ENCODE assay signal across 31 cellular contexts in genomic region chr7:8620169-8620568, GRCh38.
"Had no signal": no experiment of that assay in that cellular context is flagged by ENCODE, and none has a peak within 500 bp of the region (broad histone marks: within the 10 kb centered on the region; RNA-seq: fewer than 3 reads in every experiment).

No MANE protein-coding gene starts in this region.

- H3K9me3 ChIP-seq: ascending aorta, breast epithelium, esophagus squamous epithelium, gastroesophageal sphincter, heart right ventricle had no signal

- H3K27me3 ChIP-seq: ascending aorta, breast epithelium, esophagus squamous epithelium, gastroesophageal sphincter, heart right ventricle, hepatocyte had no signal

- ATAC-seq: activated CD4-positive, alpha-beta T cell treated with anti-CD3 and anti-CD28 coated beads for 36 hours; activated naive CD4-positive, alpha-beta T cell treated with anti-CD3 and anti-CD28 coated beads, Interleukin-2, amount 50 U/mL, for 72 hours; activated T-cell treated with anti-CD3 and anti-CD28 coated beads, Interleukin-2, amount 50 U/mL, for 72 hours; gastroesophageal sphincter; heart right ventricle had no signal

- H3K36me3 Mint-ChIP-seq: activated naive CD4-positive, alpha-beta T cell treated with anti-CD3 and anti-CD28 coated beads, Interleukin-2, amount 10 ng/mL, durations not matched to agents 7 days and 5 days; activated naive CD4-positive, alpha-beta T cell treated with anti-CD3 and anti-CD28 coated beads, Interleukin-2, amount 50 U/mL, for 72 hours; activated naive CD8-positive, alpha-beta T cell treated with anti-CD3 and anti-CD28 coated beads, Interleukin-2, amount 10 ng/mL, durations not matched to agents 7 days and 5 days; brain had no signal

- H3K79me2 ChIP-seq: hepatocyte had no signal

- H3K27ac ChIP-seq: ascending aorta, breast epithelium, epithelial cell of prostate, esophagus squamous epithelium, gastroesophageal sphincter, heart right ventricle, hepatocyte, VCaP had no signal

- H3K9me3 Mint-ChIP-seq: activated CD4-positive, alpha-beta memory T cell treated with anti-CD3 and anti-CD28 coated beads, Interleukin-2, amount 10 ng/mL, durations not matched to agents 7 days and 5 days; activated CD4-positive, alpha-beta T cell treated with anti-CD3 and anti-CD28 coated beads, Interleukin-2, amount 10 ng/mL, durations not matched to agents 24 days and 14 days; activated naive CD4-positive, alpha-beta T cell treated with anti-CD3 and anti-CD28 coated beads, Interleukin-2, amount 10 ng/mL, durations not matched to agents 7 days and 5 days; activated naive CD8-positive, alpha-beta T cell treated with anti-CD3 and anti-CD28 coated beads, Interleukin-2, amount 10 ng/mL, durations not matched to agents 7 days and 5 days; activated T-cell treated with anti-CD3 and anti-CD28 coated beads, Interleukin-2, amount 50 U/mL, for 24 hours; brain had no signal

- H3K27ac Mint-ChIP-seq: activated CD4-positive, alpha-beta memory T cell treated with anti-CD3 and anti-CD28 coated beads, Interleukin-2, amount 10 ng/mL, durations not matched to agents 7 days and 5 days; activated CD4-positive, alpha-beta T cell treated with anti-CD3 and anti-CD28 coated beads for 36 hours; activated CD4-positive, alpha-beta T cell treated with anti-CD3 and anti-CD28 coated beads, Interleukin-2, amount 10 ng/mL, durations not matched to agents 24 days and 14 days; activated naive CD4-positive, alpha-beta T cell treated with anti-CD3 and anti-CD28 coated beads, Interleukin-2, amount 10 ng/mL, durations not matched to agents 7 days and 5 days; activated naive CD4-positive, alpha-beta T cell treated with anti-CD3 and anti-CD28 coated beads, Interleukin-2, amount 50 U/mL, for 72 hours; activated naive CD8-positive, alpha-beta T cell treated with anti-CD3 and anti-CD28 coated beads, Interleukin-2, amount 10 ng/mL, durations not matched to agents 7 days and 5 days; activated T-cell treated with anti-CD3 and anti-CD28 coated beads, Interleukin-2, amount 50 U/mL, for 24 hours; activated T-cell treated with anti-CD3 and anti-CD28 coated beads, Interleukin-2, amount 50 U/mL, for 72 hours; brain had no signal

- H3K4me1 ChIP-seq: ascending aorta, breast epithelium, esophagus squamous epithelium, gastroesophageal sphincter, heart right ventricle had no signal

- FAIRE-seq: colon, endometrium, endothelial cell of umbilical vein had no signal

- H3K27me3 Mint-ChIP-seq: activated CD4-positive, alpha-beta memory T cell treated with anti-CD3 and anti-CD28 coated beads, Interleukin-2, amount 10 ng/mL, durations not matched to agents 7 days and 5 days; activated CD4-positive, alpha-beta T cell treated with anti-CD3 and anti-CD28 coated beads for 36 hours; activated CD4-positive, alpha-beta T cell treated with anti-CD3 and anti-CD28 coated beads, Interleukin-2, amount 10 ng/mL, durations not matched to agents 24 days and 14 days; activated naive CD4-positive, alpha-beta T cell treated with anti-CD3 and anti-CD28 coated beads, Interleukin-2, amount 10 ng/mL, durations not matched to agents 7 days and 5 days; activated T-cell treated with anti-CD3 and anti-CD28 coated beads, Interleukin-2, amount 50 U/mL, for 24 hours; brain had no signal

- DNase-seq: activated CD4-positive, alpha-beta memory T cell treated with anti-CD3 and anti-CD28 coated beads, Interleukin-2, amount 10 ng/mL, durations not matched to agents 7 days and 5 days; activated CD4-positive, alpha-beta T cell treated with anti-CD3 and anti-CD28 coated beads for 36 hours; activated CD4-positive, alpha-beta T cell treated with anti-CD3 and anti-CD28 coated beads, Interleukin-2, amount 10 ng/mL, durations not matched to agents 24 days and 14 days; activated CD4-positive, alpha-beta T cell treated with anti-CD3 and anti-CD28 coated beads, Interleukin-2, amount 50 U/mL, for 4 hours; activated CD4-positive, CD25-positive, alpha-beta regulatory T cell; activated CD4-positive, CD25-positive, alpha-beta regulatory T cell treated with anti-CD3 and anti-CD28 coated beads, Interleukin-2, amount 50 U/mL, for 72 hours; activated CD8-positive, alpha-beta memory T cell treated with anti-CD3 and anti-CD28 coated beads, Interleukin-2, amount 50 U/mL, for 48 hours; activated gamma-delta T cell; activated naive CD4-positive, alpha-beta T cell; activated naive CD4-positive, alpha-beta T cell treated with anti-CD3 and anti-CD28 coated beads, Interleukin-2, amount 10 ng/mL, durations not matched to agents 7 days and 5 days; activated naive CD8-positive, alpha-beta T cell treated with anti-CD3 and anti-CD28 coated beads, Interleukin-2, amount 10 ng/mL, durations not matched to agents 7 days and 5 days; activated T-cell treated with anti-CD3 and anti-CD28 coated beads for 4 hours; activated T-cell treated with anti-CD3 and anti-CD28 coated beads, Interleukin-2, amount 50 U/mL, for 24 hours; activated T-cell treated with anti-CD3 and anti-CD28 coated beads, Interleukin-2, amount 50 U/mL, for 72 hours; caudate nucleus; effector CD8-positive, alpha-beta T cell; esophagus squamous epithelium; foreskin melanocyte; heart right ventricle; T-helper 2 cell had no signal

- H2AFZ ChIP-seq: hepatocyte had no signal

- H3K4me2 ChIP-seq: hepatocyte had no signal

- H3K36me3 ChIP-seq: ascending aorta, breast epithelium, esophagus squamous epithelium, gastroesophageal sphincter, heart right ventricle had no signal

- H3K4me3 ChIP-seq: ascending aorta, breast epithelium, esophagus squamous epithelium, gastroesophageal sphincter, heart right ventricle, hepatocyte had no signal

- H3K4me1 Mint-ChIP-seq: activated CD4-positive, alpha-beta memory T cell treated with anti-CD3 and anti-CD28 coated beads, Interleukin-2, amount 10 ng/mL, durations not matched to agents 7 days and 5 days; activated CD4-positive, alpha-beta T cell treated with anti-CD3 and anti-CD28 coated beads for 36 hours; activated CD4-positive, alpha-beta T cell treated with anti-CD3 and anti-CD28 coated beads, Interleukin-2, amount 10 ng/mL, durations not matched to agents 24 days and 14 days; activated naive CD4-positive, alpha-beta T cell treated with anti-CD3 and anti-CD28 coated beads, Interleukin-2, amount 10 ng/mL, durations not matched to agents 7 days and 5 days; activated naive CD8-positive, alpha-beta T cell treated with anti-CD3 and anti-CD28 coated beads, Interleukin-2, amount 10 ng/mL, durations not matched to agents 7 days and 5 days had no signal

- H3K4me3 Mint-ChIP-seq: activated CD4-positive, alpha-beta memory T cell treated with anti-CD3 and anti-CD28 coated beads, Interleukin-2, amount 10 ng/mL, durations not matched to agents 7 days and 5 days; activated CD4-positive, alpha-beta T cell treated with anti-CD3 and anti-CD28 coated beads for 36 hours; activated CD4-positive, alpha-beta T cell treated with anti-CD3 and anti-CD28 coated beads, Interleukin-2, amount 10 ng/mL, durations not matched to agents 24 days and 14 days; activated naive CD4-positive, alpha-beta T cell treated with anti-CD3 and anti-CD28 coated beads, Interleukin-2, amount 10 ng/mL, durations not matched to agents 7 days and 5 days; activated naive CD8-positive, alpha-beta T cell treated with anti-CD3 and anti-CD28 coated beads, Interleukin-2, amount 10 ng/mL, durations not matched to agents 7 days and 5 days; activated T-cell treated with anti-CD3 and anti-CD28 coated beads, Interleukin-2, amount 50 U/mL, for 24 hours; activated T-cell treated with anti-CD3 and anti-CD28 coated beads, Interleukin-2, amount 50 U/mL, for 72 hours; brain had no signal
